In the genomic region with DNA sequence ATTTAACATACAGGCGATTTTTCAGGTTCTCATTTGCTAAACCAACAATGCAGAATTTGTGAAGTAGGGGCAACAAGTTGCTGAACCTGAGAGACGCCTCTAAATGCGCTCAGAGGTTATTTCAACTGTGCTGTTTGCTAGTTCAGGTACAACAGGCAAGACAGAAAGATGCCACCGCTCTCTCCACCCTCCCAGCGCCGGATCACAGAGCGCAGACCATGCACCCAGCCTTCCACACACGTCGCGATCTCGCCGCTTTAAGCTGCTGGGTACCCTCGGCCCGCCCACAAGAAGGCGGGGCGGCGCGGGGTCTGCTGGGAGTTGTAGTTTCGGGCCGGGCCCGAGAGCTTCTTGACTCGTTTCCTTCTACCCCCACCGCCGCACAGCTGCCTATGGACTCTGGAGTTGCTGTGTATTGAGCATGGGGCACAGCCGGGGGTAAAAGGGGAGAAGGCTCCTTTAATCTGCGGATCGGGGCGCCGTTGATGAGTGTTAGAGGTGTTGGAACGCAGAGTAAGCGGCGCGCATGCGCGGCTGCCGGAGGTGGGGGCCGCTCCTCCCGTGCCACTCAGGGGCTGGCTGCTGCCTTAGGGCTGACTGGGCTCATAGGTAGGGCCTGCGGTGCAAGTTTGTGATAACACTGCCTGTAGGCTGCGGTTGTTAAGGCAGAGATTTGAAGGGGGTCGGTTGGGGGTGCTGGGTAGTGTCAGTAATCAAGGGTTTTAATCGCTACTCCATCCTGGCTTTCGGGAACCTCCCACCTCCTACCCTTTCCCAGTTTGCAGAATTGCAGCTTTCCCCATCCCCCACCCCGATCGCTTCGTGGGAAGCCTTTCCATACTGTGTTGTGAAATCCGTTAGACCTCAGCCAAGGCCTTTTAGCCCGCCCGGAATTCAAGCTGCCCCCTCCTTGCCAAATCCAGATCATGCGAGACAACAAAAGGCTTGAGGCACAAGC, we compare ENCODE assay signal across 8 cellular contexts. TPM values are rescaled to one million over a fixed set of nuclear protein-coding genes. Genes with fewer than 3 reads are reported as not detected.
A peak's percentile ranks its signal among the peaks of the same experiment; 100 is the strongest.
DNase-seq lines count a peak whose midpoint lies in the region; ATAC-seq and TF ChIP-seq lines count a peak whose summit lies in the region.

No MANE protein-coding gene starts in this region.

- peaks cover 15% of the 10 kb centered on the region for H3K27me3 Mint-ChIP-seq in endodermal cell (ENCODE audit: insufficient read depth)
- H3K27me3 Mint-ChIP-seq in mesothelial cell of epicardium (ENCODE audit: low read depth) = no peaks in the 10 kb centered on the region

- H3K27me3 ChIP-seq in NT2/D1 (ENCODE audit: insufficient read depth, insufficient read length) = no peaks in the 10 kb centered on the region
- H3K27me3 ChIP-seq in endodermal cell (ENCODE audit: control insufficient read depth, insufficient read depth, low read length, poor library complexity, severe bottlenecking) = no peaks in the 10 kb centered on the region

- peak; percentile 84 for DNase-seq in COLO829 (ENCODE audit: low spot score)
- DNase-seq in HUDEP-2 (lab: John Stamatoyannopoulos, UW; ENCODE audit: unreplicated experiment in 76 of 76) = peak in 69 of 76 experiments; percentile 12 to 84 (median 62)
- peak; percentile 66 for DNase-seq in NT2/D1 (ENCODE audit: low read depth, low spot score)
- peak; percentile 87 for DNase-seq in activated CD8-positive, alpha-beta memory T cell treated with anti-CD3 and anti-CD28 coated beads, Interleukin-2, amount 50 U/mL, for 4 hours
- DNase-seq in endodermal cell = peak; percentile 95
- DNase-seq in mesothelial cell of epicardium (ENCODE audit: low spot score in 2 of 2, unreplicated experiment in 2 of 2) = peak; percentile 77 to 92
- peak; percentile 66 for DNase-seq in stimulated activated CD8-positive, alpha-beta memory T cell treated with anti-CD3 and anti-CD28 coated beads, Interleukin-15, amount 100 ng/mL, for 24 hours (ENCODE audit: low read depth)

- no peaks in the 10 kb centered on the region for H3K36me3 Mint-ChIP-seq in endodermal cell (ENCODE audit: low read depth)
- H3K36me3 Mint-ChIP-seq in mesothelial cell of epicardium = no peaks in the 10 kb centered on the region

- H3K27ac Mint-ChIP-seq in endodermal cell (peak overlapping the region; percentile 96), mesothelial cell of epicardium (peak overlapping the region; percentile 98)

- H3K9ac ChIP-seq in NT2/D1 (ENCODE audit: insufficient read length, low read depth) (peak overlapping the region; percentile 71), endodermal cell (ENCODE audit: extremely low read depth, low read length, poor library complexity, severe bottlenecking) (peak overlapping the region; percentile 44)

- peak overlapping the region; percentile 89 for H3K4me3 Mint-ChIP-seq in endodermal cell
- H3K4me3 Mint-ChIP-seq in mesothelial cell of epicardium = peak overlapping the region; percentile 96

- H3K9me3 Mint-ChIP-seq in endodermal cell = no peaks in the 10 kb centered on the region
- no peaks in the 10 kb centered on the region for H3K9me3 Mint-ChIP-seq in mesothelial cell of epicardium

- peak; percentile 100 for ATAC-seq in GM21390 (IDR thresholded peaks at IDR 0.05; ENCODE audit: unreplicated experiment)

- 4 to 7% methylated on average over 23 to 49 of the region's 50 CpGs for WGBS in endodermal cell (ENCODE audit: insufficient coverage in 1 of 2, insufficient read length in 1 of 2), 2 experiments

- H3K36me3 ChIP-seq in NT2/D1 (ENCODE audit: insufficient read depth, insufficient read length, low read length) (no peaks in the 10 kb centered on the region), endodermal cell (ENCODE audit: control insufficient read depth, insufficient read depth, low read length) (no peaks in the 10 kb centered on the region)

- H3K9me3 ChIP-seq in NT2/D1 (ENCODE audit: insufficient read depth, low read length) (no peaks in the 10 kb centered on the region), endodermal cell (ENCODE audit: control insufficient read depth, low read length) (no peaks in the 10 kb centered on the region)

- peaks cover 6% of the 10 kb centered on the region for H3K4me1 ChIP-seq in NT2/D1 (ENCODE audit: insufficient read depth, insufficient read length)
- H3K4me1 ChIP-seq in endodermal cell (ENCODE audit: control insufficient read depth, insufficient read depth, low read length) = no peaks in the 10 kb centered on the region

- TF ChIP-seq CTCF in endodermal cell (conservative IDR thresholded peaks at IDR 0.05) (no peak), mesothelial cell of epicardium (IDR thresholded peaks at IDR 0.05; ENCODE audit: unreplicated experiment) (no peak)

- peak overlapping the region; percentile 51 for H3K27ac ChIP-seq in endodermal cell (ENCODE audit: low read depth, low read length)

- peak overlapping the region; percentile 55 for H3K4me3 ChIP-seq in NT2/D1 (ENCODE audit: insufficient read length, low read depth)
- H3K4me3 ChIP-seq in endodermal cell (ENCODE audit: low read length) = peak overlapping the region; percentile 83

- H3K4me1 Mint-ChIP-seq in endodermal cell (peaks cover 19% of the 10 kb centered on the region), mesothelial cell of epicardium (peaks cover 22% of the 10 kb centered on the region)

RNA-seq across cellular contexts. Expression of gene ABCA1, which starts 40.3 kb away (rescaled TPM):
- 10 to 100 TPM; 21.6 to 34.8 TPM for total RNA-seq in endodermal cell
- polyA plus RNA-seq in endodermal cell (2013, experiment 1 of 2) = 6.5 TPM
- polyA plus RNA-seq in endodermal cell (2013, experiment 2 of 2) = 8.7 TPM
- total RNA-seq in mesothelial cell of epicardium = 35.3 to 39.9 TPM (median 37.3 TPM) in 3 replicates

Comparison
In these comparisons a context has a peak if more than half of its experiments do, and no peak if none do; other contexts are left out.
1. Peak in every context shown above with its lines: DNase-seq, ATAC-seq, H3K4me3 ChIP-seq and H3K27ac ChIP-seq.